1 cellular context compared by ENCODE assay signal in the genomic region with DNA sequence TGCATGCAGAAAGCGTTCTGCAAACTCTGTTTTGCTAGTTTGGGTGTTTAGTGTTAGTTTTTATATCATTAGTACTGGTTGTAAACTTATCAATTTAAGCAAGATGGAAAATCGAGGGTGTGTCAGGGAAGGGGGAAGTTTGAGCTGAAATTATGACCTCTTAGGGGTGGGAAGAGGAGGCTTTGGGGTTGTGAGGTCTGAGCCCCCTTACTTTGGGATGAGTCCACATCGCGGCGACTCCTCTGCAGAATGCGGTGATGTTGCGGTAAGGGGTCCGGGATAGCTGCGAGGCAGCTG.
TF ChIP-seq lines count a peak whose summit lies in the region.

No MANE protein-coding gene starts in this region.

TF ChIP-seq in WTC11, 78 proteins besides CTCF, POLR2A, EP300 and RAD21 (continued from another document):
- TF ChIP-seq, protein P1, sequence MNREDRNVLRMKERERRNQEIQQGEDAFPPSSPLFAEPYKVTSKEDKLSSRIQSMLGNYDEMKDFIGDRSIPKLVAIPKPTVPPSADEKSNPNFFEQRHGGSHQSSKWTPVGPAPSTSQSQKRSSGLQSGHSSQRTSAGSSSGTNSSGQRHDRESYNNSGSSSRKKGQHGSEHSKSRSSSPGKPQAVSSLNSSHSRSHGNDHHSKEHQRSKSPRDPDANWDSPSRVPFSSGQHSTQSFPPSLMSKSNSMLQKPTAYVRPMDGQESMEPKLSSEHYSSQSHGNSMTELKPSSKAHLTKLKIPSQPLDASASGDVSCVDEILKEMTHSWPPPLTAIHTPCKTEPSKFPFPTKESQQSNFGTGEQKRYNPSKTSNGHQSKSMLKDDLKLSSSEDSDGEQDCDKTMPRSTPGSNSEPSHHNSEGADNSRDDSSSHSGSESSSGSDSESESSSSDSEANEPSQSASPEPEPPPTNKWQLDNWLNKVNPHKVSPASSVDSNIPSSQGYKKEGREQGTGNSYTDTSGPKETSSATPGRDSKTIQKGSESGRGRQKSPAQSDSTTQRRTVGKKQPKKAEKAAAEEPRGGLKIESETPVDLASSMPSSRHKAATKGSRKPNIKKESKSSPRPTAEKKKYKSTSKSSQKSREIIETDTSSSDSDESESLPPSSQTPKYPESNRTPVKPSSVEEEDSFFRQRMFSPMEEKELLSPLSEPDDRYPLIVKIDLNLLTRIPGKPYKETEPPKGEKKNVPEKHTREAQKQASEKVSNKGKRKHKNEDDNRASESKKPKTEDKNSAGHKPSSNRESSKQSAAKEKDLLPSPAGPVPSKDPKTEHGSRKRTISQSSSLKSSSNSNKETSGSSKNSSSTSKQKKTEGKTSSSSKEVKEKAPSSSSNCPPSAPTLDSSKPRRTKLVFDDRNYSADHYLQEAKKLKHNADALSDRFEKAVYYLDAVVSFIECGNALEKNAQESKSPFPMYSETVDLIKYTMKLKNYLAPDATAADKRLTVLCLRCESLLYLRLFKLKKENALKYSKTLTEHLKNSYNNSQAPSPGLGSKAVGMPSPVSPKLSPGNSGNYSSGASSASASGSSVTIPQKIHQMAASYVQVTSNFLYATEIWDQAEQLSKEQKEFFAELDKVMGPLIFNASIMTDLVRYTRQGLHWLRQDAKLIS (CRISPR knock-in tag; IDR thresholded peaks at IDR 0.05; ENCODE audit: borderline replicate concordance): no peak
- TF ChIP-seq, protein P2, sequence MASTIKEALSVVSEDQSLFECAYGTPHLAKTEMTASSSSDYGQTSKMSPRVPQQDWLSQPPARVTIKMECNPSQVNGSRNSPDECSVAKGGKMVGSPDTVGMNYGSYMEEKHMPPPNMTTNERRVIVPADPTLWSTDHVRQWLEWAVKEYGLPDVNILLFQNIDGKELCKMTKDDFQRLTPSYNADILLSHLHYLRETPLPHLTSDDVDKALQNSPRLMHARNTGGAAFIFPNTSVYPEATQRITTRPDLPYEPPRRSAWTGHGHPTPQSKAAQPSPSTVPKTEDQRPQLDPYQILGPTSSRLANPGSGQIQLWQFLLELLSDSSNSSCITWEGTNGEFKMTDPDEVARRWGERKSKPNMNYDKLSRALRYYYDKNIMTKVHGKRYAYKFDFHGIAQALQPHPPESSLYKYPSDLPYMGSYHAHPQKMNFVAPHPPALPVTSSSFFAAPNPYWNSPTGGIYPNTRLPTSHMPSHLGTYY (CRISPR knock-in tag; IDR thresholded peaks at IDR 0.05): no peak
- no peak for TF ChIP-seq ETV6 (CRISPR knock-in tag; IDR thresholded peaks at IDR 0.05)
- TF ChIP-seq, protein P3, sequence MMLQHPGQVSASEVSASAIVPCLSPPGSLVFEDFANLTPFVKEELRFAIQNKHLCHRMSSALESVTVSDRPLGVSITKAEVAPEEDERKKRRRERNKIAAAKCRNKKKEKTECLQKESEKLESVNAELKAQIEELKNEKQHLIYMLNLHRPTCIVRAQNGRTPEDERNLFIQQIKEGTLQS (CRISPR knock-in tag; conservative IDR thresholded peaks at IDR 0.05): no peak
- TF ChIP-seq, protein P4, sequence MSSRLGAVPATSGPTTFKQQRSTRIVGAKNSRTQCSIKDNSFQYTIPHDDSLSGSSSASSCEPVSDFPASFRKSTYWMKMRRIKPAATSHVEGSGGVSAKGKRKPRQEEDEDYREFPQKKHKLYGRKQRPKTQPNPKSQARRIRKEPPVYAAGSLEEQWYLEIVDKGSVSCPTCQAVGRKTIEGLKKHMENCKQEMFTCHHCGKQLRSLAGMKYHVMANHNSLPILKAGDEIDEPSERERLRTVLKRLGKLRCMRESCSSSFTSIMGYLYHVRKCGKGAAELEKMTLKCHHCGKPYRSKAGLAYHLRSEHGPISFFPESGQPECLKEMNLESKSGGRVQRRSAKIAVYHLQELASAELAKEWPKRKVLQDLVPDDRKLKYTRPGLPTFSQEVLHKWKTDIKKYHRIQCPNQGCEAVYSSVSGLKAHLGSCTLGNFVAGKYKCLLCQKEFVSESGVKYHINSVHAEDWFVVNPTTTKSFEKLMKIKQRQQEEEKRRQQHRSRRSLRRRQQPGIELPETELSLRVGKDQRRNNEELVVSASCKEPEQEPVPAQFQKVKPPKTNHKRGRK (CRISPR knock-in tag; IDR thresholded peaks at IDR 0.05; ENCODE audit: borderline replicate concordance): no peak
